In genomic region chr15:73555080-73555479, GRCh38 we compare ENCODE assay signal across 1 cellular context.
TF ChIP-seq lines count a peak whose summit lies in the region.

No MANE protein-coding gene starts in this region.

TF ChIP-seq in GM23338, 12 proteins besides CTCF, POLR2A, EP300 and RAD21:
- no peak for TF ChIP-seq REST (IDR thresholded peaks at IDR 0.05; ENCODE audit: unreplicated experiment)
- TF ChIP-seq, protein P1, sequence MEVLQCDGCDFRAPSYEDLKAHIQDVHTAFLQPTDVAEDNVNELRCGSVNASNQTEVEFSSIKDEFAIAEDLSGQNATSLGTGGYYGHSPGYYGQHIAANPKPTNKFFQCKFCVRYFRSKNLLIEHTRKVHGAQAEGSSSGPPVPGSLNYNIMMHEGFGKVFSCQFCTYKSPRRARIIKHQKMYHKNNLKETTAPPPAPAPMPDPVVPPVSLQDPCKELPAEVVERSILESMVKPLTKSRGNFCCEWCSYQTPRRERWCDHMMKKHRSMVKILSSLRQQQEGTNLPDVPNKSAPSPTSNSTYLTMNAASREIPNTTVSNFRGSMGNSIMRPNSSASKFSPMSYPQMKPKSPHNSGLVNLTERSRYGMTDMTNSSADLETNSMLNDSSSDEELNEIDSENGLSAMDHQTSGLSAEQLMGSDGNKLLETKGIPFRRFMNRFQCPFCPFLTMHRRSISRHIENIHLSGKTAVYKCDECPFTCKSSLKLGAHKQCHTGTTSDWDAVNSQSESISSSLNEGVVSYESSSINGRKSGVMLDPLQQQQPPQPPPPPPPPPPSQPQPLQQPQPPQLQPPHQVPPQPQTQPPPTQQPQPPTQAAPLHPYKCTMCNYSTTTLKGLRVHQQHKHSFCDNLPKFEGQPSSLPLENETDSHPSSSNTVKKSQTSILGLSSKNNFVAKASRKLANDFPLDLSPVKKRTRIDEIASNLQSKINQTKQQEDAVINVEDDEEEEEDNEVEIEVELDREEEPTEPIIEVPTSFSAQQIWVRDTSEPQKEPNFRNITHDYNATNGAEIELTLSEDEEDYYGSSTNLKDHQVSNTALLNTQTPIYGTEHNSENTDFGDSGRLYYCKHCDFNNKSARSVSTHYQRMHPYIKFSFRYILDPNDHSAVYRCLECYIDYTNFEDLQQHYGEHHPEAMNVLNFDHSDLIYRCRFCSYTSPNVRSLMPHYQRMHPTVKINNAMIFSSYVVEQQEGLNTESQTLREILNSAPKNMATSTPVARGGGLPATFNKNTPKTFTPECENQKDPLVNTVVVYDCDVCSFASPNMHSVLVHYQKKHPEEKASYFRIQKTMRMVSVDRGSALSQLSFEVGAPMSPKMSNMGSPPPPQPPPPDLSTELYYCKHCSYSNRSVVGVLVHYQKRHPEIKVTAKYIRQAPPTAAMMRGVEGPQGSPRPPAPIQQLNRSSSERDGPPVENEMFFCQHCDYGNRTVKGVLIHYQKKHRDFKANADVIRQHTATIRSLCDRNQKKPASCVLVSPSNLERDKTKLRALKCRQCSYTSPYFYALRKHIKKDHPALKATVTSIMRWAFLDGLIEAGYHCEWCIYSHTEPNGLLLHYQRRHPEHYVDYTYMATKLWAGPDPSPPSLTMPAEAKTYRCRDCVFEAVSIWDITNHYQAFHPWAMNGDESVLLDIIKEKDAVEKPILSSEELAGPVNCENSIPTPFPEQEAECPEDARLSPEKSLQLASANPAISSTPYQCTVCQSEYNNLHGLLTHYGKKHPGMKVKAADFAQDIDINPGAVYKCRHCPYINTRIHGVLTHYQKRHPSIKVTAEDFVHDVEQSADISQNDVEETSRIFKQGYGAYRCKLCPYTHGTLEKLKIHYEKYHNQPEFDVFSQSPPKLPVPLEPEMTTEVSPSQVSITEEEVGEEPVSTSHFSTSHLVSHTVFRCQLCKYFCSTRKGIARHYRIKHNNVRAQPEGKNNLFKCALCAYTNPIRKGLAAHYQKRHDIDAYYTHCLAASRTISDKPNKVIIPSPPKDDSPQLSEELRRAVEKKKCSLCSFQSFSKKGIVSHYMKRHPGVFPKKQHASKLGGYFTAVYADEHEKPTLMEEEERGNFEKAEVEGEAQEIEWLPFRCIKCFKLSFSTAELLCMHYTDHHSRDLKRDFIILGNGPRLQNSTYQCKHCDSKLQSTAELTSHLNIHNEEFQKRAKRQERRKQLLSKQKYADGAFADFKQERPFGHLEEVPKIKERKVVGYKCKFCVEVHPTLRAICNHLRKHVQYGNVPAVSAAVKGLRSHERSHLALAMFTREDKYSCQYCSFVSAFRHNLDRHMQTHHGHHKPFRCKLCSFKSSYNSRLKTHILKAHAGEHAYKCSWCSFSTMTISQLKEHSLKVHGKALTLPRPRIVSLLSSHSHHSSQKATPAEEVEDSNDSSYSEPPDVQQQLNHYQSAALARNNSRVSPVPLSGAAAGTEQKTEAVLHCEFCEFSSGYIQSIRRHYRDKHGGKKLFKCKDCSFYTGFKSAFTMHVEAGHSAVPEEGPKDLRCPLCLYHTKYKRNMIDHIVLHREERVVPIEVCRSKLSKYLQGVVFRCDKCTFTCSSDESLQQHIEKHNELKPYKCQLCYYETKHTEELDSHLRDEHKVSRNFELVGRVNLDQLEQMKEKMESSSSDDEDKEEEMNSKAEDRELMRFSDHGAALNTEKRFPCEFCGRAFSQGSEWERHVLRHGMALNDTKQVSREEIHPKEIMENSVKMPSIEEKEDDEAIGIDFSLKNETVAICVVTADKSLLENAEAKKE (CRISPR knock-in tag; IDR thresholded peaks at IDR 0.05): no peak
- no peak for TF ChIP-seq CREB1 (CRISPR knock-in tag; IDR thresholded peaks at IDR 0.05; ENCODE audit: low read depth)
- no peak for TF ChIP-seq STAT1 (IDR thresholded peaks at IDR 0.05; ENCODE audit: unreplicated experiment)
- TF ChIP-seq ZNF114 (CRISPR knock-in tag; IDR thresholded peaks at IDR 0.05): no peak
- no peak for TF ChIP-seq EZH2 (IDR thresholded peaks at IDR 0.05; ENCODE audit: low read depth, unreplicated experiment)
- TF ChIP-seq NANOG (IDR thresholded peaks at IDR 0.05; ENCODE audit: borderline replicate concordance): no peak
- no peak for TF ChIP-seq EZH2phosphoT487 (IDR thresholded peaks at IDR 0.05; ENCODE audit: unreplicated experiment)
- TF ChIP-seq ETS1 (IDR thresholded peaks at IDR 0.05): no peak
- TF ChIP-seq POLR2AphosphoS5 (IDR thresholded peaks at IDR 0.05; ENCODE audit: low read depth): no peak
- no peak for TF ChIP-seq JUNB (IDR thresholded peaks at IDR 0.05; ENCODE audit: unreplicated experiment)
- TF ChIP-seq ZNF331 (CRISPR knock-in tag; IDR thresholded peaks at IDR 0.05; ENCODE audit: low read depth): no peak
TF ChIP-seq in GM23338: peak in this region for 0.
